ENCODE assay signal across 26 cellular contexts in the genomic region with DNA sequence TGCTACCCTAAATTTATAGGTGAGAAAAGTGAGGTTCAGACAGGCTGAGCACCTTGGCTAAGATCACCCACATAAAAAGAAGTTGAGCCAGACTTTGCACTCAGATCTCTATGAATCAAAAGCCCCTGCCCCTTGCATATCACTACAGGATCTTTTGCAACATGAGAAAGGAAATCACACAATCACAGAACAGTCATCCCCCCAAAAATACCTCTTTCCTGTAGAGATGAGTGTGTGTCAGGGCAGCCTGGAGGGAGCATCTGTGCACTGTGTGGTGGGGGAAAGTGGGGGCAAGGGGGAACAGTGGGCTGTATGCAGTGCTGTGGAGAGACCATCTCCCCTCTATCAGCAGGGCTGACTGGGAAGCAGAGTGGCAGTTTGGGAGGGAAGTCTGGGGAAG. TPM values are rescaled to one million over a fixed set of nuclear protein-coding genes. Genes with fewer than 3 reads are reported as not detected.
DNase-seq lines count a peak whose midpoint lies in the region; ATAC-seq, FAIRE-seq and TF ChIP-seq lines count a peak whose summit lies in the region.
"Had no signal": no experiment of that assay in that cellular context is flagged by ENCODE, and none has a peak within 500 bp of the region (broad histone marks: within the 10 kb centered on the region; RNA-seq: fewer than 3 reads in every experiment).

No MANE protein-coding gene starts in this region.

- H3K27me3 ChIP-seq in small intestine (ENCODE audit: control insufficient read depth in 2 of 2, insufficient read depth in 2 of 2, low read length in 2 of 2), result no peaks in the 10 kb centered on the region
- H3K27me3 ChIP-seq: MG63, testis had no signal

- H3K36me3 ChIP-seq in small intestine (ENCODE audit: control insufficient read depth in 2 of 2, insufficient read depth in 2 of 2, low read length in 2 of 2), result no peaks in the 10 kb centered on the region
- H3K36me3 ChIP-seq: MG63 had no signal

- H3K36me3 Mint-ChIP-seq in activated T-cell treated with anti-CD3 and anti-CD28 coated beads, Interleukin-2, amount 50 U/mL, for 4 hours (ENCODE audit: insufficient read depth), result no peaks in the 10 kb centered on the region
- no peaks in the 10 kb centered on the region for H3K36me3 Mint-ChIP-seq in HFFc6 (ENCODE audit: low read depth)
- no peaks in the 10 kb centered on the region for H3K36me3 Mint-ChIP-seq in activated naive CD8-positive, alpha-beta T cell treated with anti-CD3 and anti-CD28 coated beads, Interleukin-2, amount 50 U/mL, for 24 hours (ENCODE audit: low read depth)

- FAIRE-seq in small intestine (lab: Jason Lieb, UNC), result no peak
- FAIRE-seq: G401.6, GM18507, K562 had no signal

- peaks cover 31% of the 10 kb centered on the region for H3K4me1 Mint-ChIP-seq in activated T-cell treated with anti-CD3 and anti-CD28 coated beads, Interleukin-2, amount 50 U/mL, for 4 hours (ENCODE audit: low read depth)
- peaks cover 18% of the 10 kb centered on the region for H3K4me1 Mint-ChIP-seq in HFFc6 (ENCODE audit: low read depth)
- peaks cover 28% of the 10 kb centered on the region for H3K4me1 Mint-ChIP-seq in activated naive CD8-positive, alpha-beta T cell treated with anti-CD3 and anti-CD28 coated beads, Interleukin-2, amount 50 U/mL, for 24 hours

- H3K9me3 ChIP-seq in small intestine (ENCODE audit: control insufficient read depth, low read depth), result no peaks in the 10 kb centered on the region
- H3K9me3 ChIP-seq: MG63, psoas muscle, testis had no signal

- no peak overlapping the region for H3K4me3 Mint-ChIP-seq in activated T-cell treated with anti-CD3 and anti-CD28 coated beads, Interleukin-2, amount 50 U/mL, for 4 hours
- H3K4me3 Mint-ChIP-seq in HFFc6, result no peak overlapping the region
- H3K4me3 Mint-ChIP-seq in activated naive CD8-positive, alpha-beta T cell treated with anti-CD3 and anti-CD28 coated beads, Interleukin-2, amount 50 U/mL, for 24 hours, result no peak overlapping the region
- H3K4me3 Mint-ChIP-seq: H9 had no signal

- DNase-seq in activated T-cell treated with anti-CD3 and anti-CD28 coated beads, Interleukin-2, amount 50 U/mL, for 4 hours, result no peak
- DNase-seq in activated T-cell treated with anti-CD3 and anti-CD28 coated beads for 4 hours, result no peak
- peak; percentile 13 for DNase-seq in HFFc6
- DNase-seq in activated naive CD8-positive, alpha-beta T cell treated with anti-CD3 and anti-CD28 coated beads, Interleukin-2, amount 50 U/mL, for 24 hours, result no peak
- peak; percentile 44 for DNase-seq in posterior vena cava (ENCODE audit: low spot score)
- no peak for DNase-seq in small intestine
- DNase-seq in amniotic stem cell (lab: John Stamatoyannopoulos, UW), result no peak
- DNase-seq: activated CD4-positive, CD25-positive, alpha-beta regulatory T cell; aorta; DMS 273 treated with DMSO at 0.1 percent for 48 hours; H9; left ventricle myocardium superior; MG63; midbrain; NCI-H1694; NCI-H526; testis had no signal

- peaks cover 31% of the 10 kb centered on the region for H3K27me3 Mint-ChIP-seq in activated T-cell treated with anti-CD3 and anti-CD28 coated beads, Interleukin-2, amount 50 U/mL, for 4 hours (ENCODE audit: low read depth)
- peaks cover 25% of the 10 kb centered on the region for H3K27me3 Mint-ChIP-seq in HFFc6 (ENCODE audit: insufficient read depth)
- H3K27me3 Mint-ChIP-seq in activated naive CD8-positive, alpha-beta T cell treated with anti-CD3 and anti-CD28 coated beads, Interleukin-2, amount 50 U/mL, for 24 hours, result peaks cover 29% of the 10 kb centered on the region

- no peak overlapping the region for H3K27ac ChIP-seq in small intestine (ENCODE audit: low read depth in 1 of 2, low read length in 1 of 2)
- H3K27ac ChIP-seq: C4-2B, dorsolateral prefrontal cortex, epithelial cell of prostate, psoas muscle, testis had no signal

- peaks cover 0 to 5% of the 10 kb centered on the region in 2 donors for H3K4me1 ChIP-seq in small intestine (ENCODE audit: control insufficient read depth in 2 of 2, insufficient read depth in 1 of 2, low read depth in 1 of 2, low read length in 1 of 2)

- no peak for TF ChIP-seq CTCF in HFFc6 (IDR thresholded peaks at IDR 0.05)

- intact Hi-C loops in posterior vena cava (cut with DNase I), result loop anchor here in 1 of 2 donors (10.0 kb wide), 1 partner anchor 77 kb away; no protein-coding TSS in a partner anchor

- H3K9me3 Mint-ChIP-seq in activated T-cell treated with anti-CD3 and anti-CD28 coated beads, Interleukin-2, amount 50 U/mL, for 4 hours, result no peaks in the 10 kb centered on the region
- H3K9me3 Mint-ChIP-seq in HFFc6, result no peaks in the 10 kb centered on the region
- no peaks in the 10 kb centered on the region for H3K9me3 Mint-ChIP-seq in activated naive CD8-positive, alpha-beta T cell treated with anti-CD3 and anti-CD28 coated beads, Interleukin-2, amount 50 U/mL, for 24 hours
- H3K9me3 Mint-ChIP-seq: H9 had no signal

- ATAC-seq in activated T-cell treated with anti-CD3 and anti-CD28 coated beads, Interleukin-2, amount 50 U/mL, for 4 hours, result peak; percentile 89 to 93
- ATAC-seq in activated naive CD8-positive, alpha-beta T cell treated with anti-CD3 and anti-CD28 coated beads, Interleukin-2, amount 50 U/mL, for 24 hours, result peak; percentile 74
- ATAC-seq in HG02852 (IDR thresholded peaks at IDR 0.05; ENCODE audit: unreplicated experiment), result no peak
- ATAC-seq: K562, left ventricle myocardium superior, psoas muscle had no signal

- no peak overlapping the region for H3K27ac Mint-ChIP-seq in HFFc6
- H3K27ac Mint-ChIP-seq in activated naive CD8-positive, alpha-beta T cell treated with anti-CD3 and anti-CD28 coated beads, Interleukin-2, amount 50 U/mL, for 24 hours, result no peak overlapping the region
- H3K27ac Mint-ChIP-seq: H9 had no signal

- H3K4me3 ChIP-seq in small intestine (ENCODE audit: low read depth in 1 of 2, low read length in 2 of 2), result no peak overlapping the region
- H3K4me3 ChIP-seq: dorsolateral prefrontal cortex, K562, MG63, psoas muscle, testis had no signal

RNA-seq across cellular contexts. Expression of a gene that starts 46.6 kb away (rescaled TPM):
- under 1 TPM in 1 of 3 donors, not detected in 2; 0.15 TPM for total RNA-seq in activated T-cell treated with anti-CD3 and anti-CD28 coated beads, Interleukin-2, amount 50 U/mL, for 4 hours
- 1 to 10 TPM; 3.0 to 6.6 (median 3.6) TPM for total RNA-seq in HFFc6 (2021; fragmentation: NEBNext Ultra II Directional; extraction: Animal tissue kit (Norgen Biotek cat#: 25700))
- 10 to 100 TPM in 1 of 2 donors, 1 to 10 TPM in 1; 6.9 to 10.8 TPM for total RNA-seq in posterior vena cava
- 10 to 100 TPM in 1 of 3 donors, under 1 TPM in 2; 0.27 to 16.7 (median 0.67) TPM for polyA plus RNA-seq in small intestine
- total RNA-seq: activated CD8-positive, alpha-beta memory T cell treated with anti-CD3 and anti-CD28 coated beads for 36 hours; K562 had no signal
- polyA plus RNA-seq: K562 had no signal

Comparison
In these comparisons a context has a peak if more than half of its experiments do, and no peak if none do; other contexts are left out.
1. DNase-seq: peak in HFFc6 (single experiment) and posterior vena cava (single experiment); none in activated T-cell treated with anti-CD3 and anti-CD28 coated beads, Interleukin-2, amount 50 U/mL, for 4 hours (single experiment), activated T-cell treated with anti-CD3 and anti-CD28 coated beads for 4 hours (single experiment), activated naive CD8-positive, alpha-beta T cell treated with anti-CD3 and anti-CD28 coated beads, Interleukin-2, amount 50 U/mL, for 24 hours (single experiment), small intestine (single experiment) and amniotic stem cell (single experiment).